Comparison of ENCODE assay signal across 15 cellular contexts in the genomic region with DNA sequence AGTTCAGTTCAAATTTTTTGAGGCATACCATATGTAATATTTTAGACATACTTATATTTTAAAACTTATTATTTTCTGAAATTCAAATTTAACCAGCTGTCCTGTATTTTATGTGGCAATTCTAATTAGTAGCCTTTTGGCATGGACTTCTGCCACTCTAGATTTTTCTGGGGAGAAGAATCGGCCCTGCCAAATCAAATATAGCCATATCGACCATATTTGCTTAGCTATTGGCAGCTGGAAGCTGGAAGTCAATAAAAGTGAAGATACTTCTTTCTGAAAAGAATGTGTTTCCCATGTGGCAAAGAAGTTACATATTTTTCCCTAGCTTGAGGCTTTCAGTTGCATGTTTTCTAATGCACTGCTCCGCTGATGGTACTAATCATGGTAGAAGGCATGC.
"Had no signal": no experiment of that assay in that cellular context is flagged by ENCODE, and none has a peak within 500 bp of the region (broad histone marks: within the 10 kb centered on the region; RNA-seq: fewer than 3 reads in every experiment).

No MANE protein-coding gene starts in this region.

- DNase-seq: KBM-7, NCI-H1105, NCI-H1417, NCI-H1436 treated with DMSO at 0.1 percent for 48 hours, NCI-H1694, NCI-H187 treated with DMSO at 0.1 percent for 48 hours, NCI-H2081 treated with DMSO at 0.1 percent for 48 hours, NCI-H2171, NCI-H226, NCI-H510A treated with DMSO at 0.1 percent for 48 hours, NCI-H526, NCI-H82, Right ventricle myocardium superior, RPMI8226, SIG-M5 had no signal
